8 cellular contexts compared by ENCODE assay signal in genomic region chr9:128863647-128864046, GRCh38. TPM values are rescaled to one million over a fixed set of nuclear protein-coding genes. Genes with fewer than 3 reads are reported as not detected.
DNase-seq lines count a peak whose midpoint lies in the region; ATAC-seq and TF ChIP-seq lines count a peak whose summit lies in the region.

No MANE protein-coding gene starts in this region.

- no peaks in the 10 kb centered on the region for H3K27me3 ChIP-seq in Peyer's patch
- H3K27me3 ChIP-seq in tibial nerve, result no peaks in the 10 kb centered on the region

- no peak for TF ChIP-seq EP300 in tibial nerve (IDR thresholded peaks at IDR 0.05)

- H3K4me1 ChIP-seq in Peyer's patch (no peaks in the 10 kb centered on the region), tibial nerve (peaks cover 0 to 14% (median 1%) of the 10 kb centered on the region in 4 donors)

- H3K9me3 Mint-ChIP-seq in activated T-cell treated with anti-CD3 and anti-CD28 coated beads, Interleukin-2, amount 50 U/mL, for 4 hours, result no peaks in the 10 kb centered on the region

- H3K4me3 Mint-ChIP-seq in activated T-cell treated with anti-CD3 and anti-CD28 coated beads, Interleukin-2, amount 50 U/mL, for 4 hours, result no peak overlapping the region

- peaks cover 6% of the 10 kb centered on the region for H3K4me1 Mint-ChIP-seq in activated T-cell treated with anti-CD3 and anti-CD28 coated beads, Interleukin-2, amount 50 U/mL, for 4 hours (ENCODE audit: low read depth)

- ATAC-seq in HG02970 (IDR thresholded peaks at IDR 0.05; ENCODE audit: low FRiP score, unreplicated experiment) (peak; percentile 64), omental fat pad (ENCODE audit: low FRiP score) (peak; percentile 75)
- ATAC-seq in activated T-cell treated with anti-CD3 and anti-CD28 coated beads, Interleukin-2, amount 50 U/mL, for 4 hours, result peak; percentile 95 to 96

- H3K36me3 Mint-ChIP-seq in activated T-cell treated with anti-CD3 and anti-CD28 coated beads, Interleukin-2, amount 50 U/mL, for 4 hours (ENCODE audit: insufficient read depth), result peaks cover 3% of the 10 kb centered on the region

- H3K27ac ChIP-seq in Peyer's patch (no peak overlapping the region), tibial nerve (peak overlapping the region in 1 of 4 donors; percentile 44)

- H3K4me3 ChIP-seq in Peyer's patch, result no peak overlapping the region
- no peak overlapping the region for H3K4me3 ChIP-seq in fibroblast of pulmonary artery (replicated peaks; ENCODE audit: low read depth, low read length)
- H3K4me3 ChIP-seq in tibial nerve, result no peak overlapping the region

- no peaks in the 10 kb centered on the region for H3K36me3 ChIP-seq in Peyer's patch
- no peaks in the 10 kb centered on the region for H3K36me3 ChIP-seq in tibial nerve

- H3K9me3 ChIP-seq in Peyer's patch (no peaks in the 10 kb centered on the region), tibial nerve (no peaks in the 10 kb centered on the region)

- TF ChIP-seq POLR2A in Peyer's patch (IDR thresholded peaks at IDR 0.05) (no peak), tibial nerve (IDR thresholded peaks at IDR 0.05) (no peak)

- peak; percentile 90 to 99 (median 95) for TF ChIP-seq CTCF in Peyer's patch (IDR thresholded peaks at IDR 0.05)
- peak; percentile 82 for TF ChIP-seq CTCF in fibroblast of pulmonary artery (IDR thresholded peaks at IDR 0.05; ENCODE audit: low read length, missing control alignments)
- TF ChIP-seq CTCF in omental fat pad (IDR thresholded peaks at IDR 0.05), result peak in 2 of 3 donors; percentile 96 to 99
- peak; percentile 89 to 98 (median 96) for TF ChIP-seq CTCF in tibial nerve (IDR thresholded peaks at IDR 0.05)

- DNase-seq in Daoy (ENCODE audit: low read depth), result peak; percentile 77
- DNase-seq in Peyer's patch, result peak; percentile 77 to 90 (median 86)
- peak; percentile 85 for DNase-seq in activated T-cell treated with anti-CD3 and anti-CD28 coated beads, Interleukin-2, amount 50 U/mL, for 4 hours
- DNase-seq in fibroblast of pulmonary artery (ENCODE audit: low read depth), result peak; percentile 66
- peak; percentile 63 for DNase-seq in omental fat pad (ENCODE audit: low spot score)
- peak; percentile 54 to 64 for DNase-seq in tibial nerve (ENCODE audit: low spot score in 2 of 2)
- no peak for DNase-seq in occipital lobe (lab: John Stamatoyannopoulos, UW)

- no peaks in the 10 kb centered on the region for H3K27me3 Mint-ChIP-seq in activated T-cell treated with anti-CD3 and anti-CD28 coated beads, Interleukin-2, amount 50 U/mL, for 4 hours (ENCODE audit: low read depth)

- 19 to 22% methylated on average over 10 of the region's 10 CpGs for WGBS in tibial nerve, 2 donors

RNA-seq across cellular contexts. Expression of gene KYAT1, which starts 18.1 kb away (rescaled TPM):
- total RNA-seq in Daoy (2014; rRNA removed; shearing (Covaris generic)), result 7.1 and 8.9 TPM in 2 replicates
- total RNA-seq in Peyer's patch (10 to 100 TPM in 1 of 4 donors, 1 to 10 TPM in 3; 4.6 to 14.9 (median 8.7) TPM), omental fat pad (1 to 10 TPM; 2.9 to 9.3 (median 4.1) TPM), tibial nerve (1 to 10 TPM; 7.4 to 9.0 (median 8.6) TPM), occipital lobe (9.0 TPM)
- total RNA-seq in activated T-cell treated with anti-CD3 and anti-CD28 coated beads, Interleukin-2, amount 50 U/mL, for 4 hours, result 1 to 10 TPM; 4.7 to 5.6 (median 4.8) TPM

RNA-seq across cellular contexts. Expression of gene LRRC8A, which starts 18.3 kb away (rescaled TPM):
- total RNA-seq in Daoy (2014; rRNA removed; shearing (Covaris generic)), result 35.5 and 36.7 TPM in 2 replicates
- 10 to 100 TPM; 20.0 to 39.2 (median 27.0) TPM for total RNA-seq in Peyer's patch
- total RNA-seq in activated T-cell treated with anti-CD3 and anti-CD28 coated beads, Interleukin-2, amount 50 U/mL, for 4 hours, result 10 to 100 TPM; 22.6 to 24.0 (median 23.6) TPM
- 10 to 100 TPM; 37.8 to 67.1 (median 47.8) TPM for total RNA-seq in omental fat pad
- total RNA-seq in tibial nerve, result 10 to 100 TPM; 65.1 to 94.7 (median 81.1) TPM
- 20.4 TPM for total RNA-seq in occipital lobe

RNA-seq across cellular contexts. Expression of gene SPOUT1, which starts 34.1 kb away (rescaled TPM):
- total RNA-seq in Daoy (2014; rRNA removed; shearing (Covaris generic)), result 29.9 and 45.8 TPM in 2 replicates
- total RNA-seq in Peyer's patch (10 to 100 TPM; 33.5 to 48.7 (median 34.9) TPM), omental fat pad (10 to 100 TPM; 15.1 to 25.1 (median 21.2) TPM), tibial nerve (10 to 100 TPM; 26.4 to 71.7 (median 39.0) TPM), occipital lobe (14.2 TPM)
- 100 to 1,000 TPM; 228 to 233 (median 233) TPM for total RNA-seq in activated T-cell treated with anti-CD3 and anti-CD28 coated beads, Interleukin-2, amount 50 U/mL, for 4 hours

RNA-seq across cellular contexts. Expression of gene ENDOG, which starts 45.3 kb away (rescaled TPM):
- 14.1 and 17.8 TPM in 2 replicates for total RNA-seq in Daoy (2014; rRNA removed; shearing (Covaris generic))
- 10 to 100 TPM in 3 of 4 donors, 1 to 10 TPM in 1; 9.9 to 53.6 (median 40.5) TPM for total RNA-seq in Peyer's patch
- total RNA-seq in activated T-cell treated with anti-CD3 and anti-CD28 coated beads, Interleukin-2, amount 50 U/mL, for 4 hours, result 10 to 100 TPM; 22.6 to 28.5 (median 26.4) TPM
- total RNA-seq in omental fat pad, result 10 to 100 TPM; 14.1 to 29.9 (median 20.3) TPM
- total RNA-seq in tibial nerve, result 10 to 100 TPM; 22.8 to 53.1 (median 48.8) TPM
- 21.1 TPM for total RNA-seq in occipital lobe

RNA-seq across cellular contexts. Expression of gene PHYHD1, which starts 57.1 kb away (rescaled TPM):
- not detected in 2 replicates for total RNA-seq in Daoy (2014; rRNA removed; shearing (Covaris generic))
- total RNA-seq in Peyer's patch, result 10 to 100 TPM in 1 of 4 donors, 1 to 10 TPM in 2, not detected in 1; 4.4 to 23.9 (median 7.5) TPM
- under 1 TPM in 1 of 3 donors, not detected in 2; 0.20 TPM for total RNA-seq in activated T-cell treated with anti-CD3 and anti-CD28 coated beads, Interleukin-2, amount 50 U/mL, for 4 hours
- 10 to 100 TPM; 14.4 to 43.8 (median 32.4) TPM for total RNA-seq in omental fat pad
- total RNA-seq in tibial nerve, result 10 to 100 TPM; 37.8 to 55.3 (median 45.8) TPM
- total RNA-seq in occipital lobe, result 1.1 TPM
